In the genomic region with DNA sequence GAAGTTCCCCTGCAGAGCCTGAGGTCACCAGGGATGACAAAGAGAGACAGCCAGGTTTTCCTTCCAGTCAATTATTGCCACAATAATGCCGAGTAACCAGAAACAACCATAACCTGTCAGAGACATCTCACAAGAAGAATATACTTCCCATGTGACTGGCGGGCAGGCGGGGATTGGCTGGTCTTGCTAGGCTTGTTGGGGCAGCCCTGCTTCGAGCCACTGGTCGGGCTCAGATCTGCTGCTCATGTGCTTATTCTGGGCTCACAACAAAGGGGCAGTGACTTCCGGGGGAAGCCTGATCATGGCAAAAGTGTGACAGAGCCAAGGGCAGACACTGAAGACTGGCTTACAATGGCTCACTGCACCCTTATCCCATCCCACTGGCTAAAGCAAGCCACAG, we compare ENCODE assay signal across 37 cellular contexts. TPM values are rescaled to one million over a fixed set of nuclear protein-coding genes. Genes with fewer than 3 reads are reported as not detected.
"Had no signal": no experiment of that assay in that cellular context is flagged by ENCODE, and none has a peak within 500 bp of the region (broad histone marks: within the 10 kb centered on the region; RNA-seq: fewer than 3 reads in every experiment).

No MANE protein-coding gene starts in this region.

- DNase-seq: activated CD4-positive, alpha-beta memory T cell treated with anti-CD3 and anti-CD28 coated beads, Interleukin-2, amount 10 ng/mL, durations not matched to agents 7 days and 5 days; activated CD4-positive, alpha-beta T cell treated with anti-CD3 and anti-CD28 coated beads for 1 hour; activated CD4-positive, alpha-beta T cell treated with anti-CD3 and anti-CD28 coated beads for 48 hours; activated CD4-positive, CD25-positive, alpha-beta regulatory T cell; activated CD8-positive, alpha-beta memory T cell treated with anti-CD3 and anti-CD28 coated beads for 24 hours; activated CD8-positive, alpha-beta memory T cell treated with anti-CD3 and anti-CD28 coated beads, Interleukin-2, amount 10 ng/mL, durations not matched to agents 7 days and 5 days; activated CD8-positive, alpha-beta memory T cell treated with anti-CD3 and anti-CD28 coated beads, Interleukin-2, amount 50 U/mL, for 48 hours; activated gamma-delta T cell treated with Interleukin-2 at 50 U/mL for 16 hours; activated naive CD4-positive, alpha-beta T cell treated with anti-CD3 and anti-CD28 coated beads for 36 hours; activated T-cell treated with anti-CD3 and anti-CD28 coated beads, Interleukin-2, amount 50 U/mL, for 48 hours; adrenal gland; body of pancreas; caudate nucleus; cerebellar nuclear complex; Karpas-422; KBM-7; NCI-H1048; NCI-H1105 treated with DMSO at 0.1 percent for 48 hours; NCI-H1436; NCI-H1694; NCI-H1930; NCI-H510A treated with DMSO at 0.1 percent for 48 hours; NCI-H69; NCI-H82; SHP77; SJCRH30; T1000; WERI-Rb-1 had no signal

- H3K9me3 Mint-ChIP-seq: activated CD4-positive, alpha-beta memory T cell treated with anti-CD3 and anti-CD28 coated beads, Interleukin-2, amount 10 ng/mL, durations not matched to agents 7 days and 5 days; activated naive CD4-positive, alpha-beta T cell treated with anti-CD3 and anti-CD28 coated beads for 36 hours; activated naive CD4-positive, alpha-beta T cell treated with anti-CD3 and anti-CD28 coated beads, Interleukin-2, amount 50 U/mL, for 72 hours had no signal

- H3K4me3 ChIP-seq: adrenal gland, body of pancreas, breast epithelium, SJCRH30, SK-N-MC had no signal

- H3K36me3 ChIP-seq: adrenal gland, breast epithelium, SJCRH30, WERI-Rb-1 had no signal

- H3K4me3 Mint-ChIP-seq: activated CD4-positive, alpha-beta memory T cell treated with anti-CD3 and anti-CD28 coated beads, Interleukin-2, amount 10 ng/mL, durations not matched to agents 7 days and 5 days; activated CD8-positive, alpha-beta memory T cell treated with anti-CD3 and anti-CD28 coated beads, Interleukin-2, amount 10 ng/mL, durations not matched to agents 7 days and 5 days; activated naive CD4-positive, alpha-beta T cell treated with anti-CD3 and anti-CD28 coated beads for 36 hours had no signal

- ATAC-seq: activated CD8-positive, alpha-beta memory T cell treated with anti-CD3 and anti-CD28 coated beads, Interleukin-2, amount 10 ng/mL, durations not matched to agents 7 days and 5 days; activated naive CD4-positive, alpha-beta T cell treated with anti-CD3 and anti-CD28 coated beads, Interleukin-2, amount 50 U/mL, for 72 hours; body of pancreas; Panc1 had no signal

- H3K27ac Mint-ChIP-seq: activated CD4-positive, alpha-beta memory T cell treated with anti-CD3 and anti-CD28 coated beads, Interleukin-2, amount 10 ng/mL, durations not matched to agents 7 days and 5 days; activated CD8-positive, alpha-beta memory T cell treated with anti-CD3 and anti-CD28 coated beads, Interleukin-2, amount 10 ng/mL, durations not matched to agents 7 days and 5 days; activated naive CD4-positive, alpha-beta T cell treated with anti-CD3 and anti-CD28 coated beads for 36 hours; activated naive CD4-positive, alpha-beta T cell treated with anti-CD3 and anti-CD28 coated beads, Interleukin-2, amount 50 U/mL, for 72 hours had no signal

- H3K27me3 Mint-ChIP-seq: activated CD4-positive, alpha-beta memory T cell treated with anti-CD3 and anti-CD28 coated beads, Interleukin-2, amount 10 ng/mL, durations not matched to agents 7 days and 5 days; activated CD8-positive, alpha-beta memory T cell treated with anti-CD3 and anti-CD28 coated beads, Interleukin-2, amount 10 ng/mL, durations not matched to agents 7 days and 5 days had no signal

- H3K27me3 ChIP-seq: adrenal gland, body of pancreas, breast epithelium, SJCRH30 had no signal

- H3K4me1 Mint-ChIP-seq: activated CD4-positive, alpha-beta memory T cell treated with anti-CD3 and anti-CD28 coated beads, Interleukin-2, amount 10 ng/mL, durations not matched to agents 7 days and 5 days; activated CD8-positive, alpha-beta memory T cell treated with anti-CD3 and anti-CD28 coated beads, Interleukin-2, amount 10 ng/mL, durations not matched to agents 7 days and 5 days had no signal

- H3K36me3 Mint-ChIP-seq: activated CD8-positive, alpha-beta memory T cell treated with anti-CD3 and anti-CD28 coated beads, Interleukin-2, amount 10 ng/mL, durations not matched to agents 7 days and 5 days; activated naive CD4-positive, alpha-beta T cell treated with anti-CD3 and anti-CD28 coated beads, Interleukin-2, amount 50 U/mL, for 72 hours had no signal

- H3K4me1 ChIP-seq: adrenal gland, body of pancreas, breast epithelium had no signal

- H3K27ac ChIP-seq: adrenal gland, body of pancreas, breast epithelium, SJCRH30, SK-N-MC, WERI-Rb-1 had no signal

- H3K9me3 ChIP-seq: adrenal gland, body of pancreas, breast epithelium, SJCRH30 had no signal

RNA-seq across cellular contexts. Expression of a gene that starts 48.1 kb away (rescaled TPM):
- total RNA-seq: activated CD4-positive, alpha-beta memory T cell treated with anti-CD3 and anti-CD28 coated beads, Interleukin-2, amount 10 ng/mL, durations not matched to agents 7 days and 5 days; activated CD8-positive, alpha-beta memory T cell treated with anti-CD3 and anti-CD28 coated beads, Interleukin-2, amount 10 ng/mL, durations not matched to agents 7 days and 5 days; activated naive CD4-positive, alpha-beta T cell treated with anti-CD3 and anti-CD28 coated beads for 36 hours; activated naive CD4-positive, alpha-beta T cell treated with anti-CD3 and anti-CD28 coated beads, Interleukin-2, amount 50 U/mL, for 72 hours; astrocyte; MCF 10A; RPMI7951; T-helper 1 cell treated with Interleukin-12 subunit alpha and Interleukin-12 subunit beta and Interleukin-4 antibody, amounts not matched to agents 30 ng/mL and 1 ng/mL, for 36 hours; T-helper 2 cell treated with Interferon-gamma antibody and Interleukin-4, amounts not matched to agents 100 ng/mL and 5 ng/mL, for 36 hours had no signal
